ENCODE assay signal across 20 cellular contexts in genomic region chr10:103621778-103622115, GRCh38.
DNase-seq lines count a peak whose midpoint lies in the region; ATAC-seq and TF ChIP-seq lines count a peak whose summit lies in the region.
"Had no signal": no experiment of that assay in that cellular context is flagged by ENCODE, and none has a peak within 500 bp of the region (broad histone marks: within the 10 kb centered on the region; RNA-seq: fewer than 3 reads in every experiment).

No MANE protein-coding gene starts in this region.

- no peaks in the 10 kb centered on the region for H3K9me3 Mint-ChIP-seq in T-helper 1 cell treated with Interleukin-12 subunit alpha and Interleukin-12 subunit beta and Interleukin-4 antibody, amounts not matched to agents 30 μg/mL and 1 μg/mL, for 36 hours
- H3K9me3 Mint-ChIP-seq: neural progenitor cell, WTC11 had no signal

- no peaks in the 10 kb centered on the region for H3K9me3 ChIP-seq in psoas muscle
- no peaks in the 10 kb centered on the region for H3K9me3 ChIP-seq in upper lobe of right lung
- H3K9me3 ChIP-seq: colonic mucosa, left lung, mucosa of descending colon had no signal

- H3K4me3 ChIP-seq in psoas muscle (no peak overlapping the region), upper lobe of right lung (no peak overlapping the region)
- H3K4me3 ChIP-seq: colonic mucosa, left lung, mucosa of descending colon, neural progenitor cell had no signal

- ATAC-seq in psoas muscle (no peak), upper lobe of right lung (no peak)
- ATAC-seq: left lung, mucosa of descending colon, WTC11 had no signal

- no peak overlapping the region for H3K4me3 Mint-ChIP-seq in T-helper 1 cell treated with Interleukin-12 subunit alpha and Interleukin-12 subunit beta and Interleukin-4 antibody, amounts not matched to agents 30 μg/mL and 1 μg/mL, for 36 hours
- H3K4me3 Mint-ChIP-seq: neural progenitor cell, WTC11 had no signal

- H3K36me3 Mint-ChIP-seq in T-helper 1 cell treated with Interleukin-12 subunit alpha and Interleukin-12 subunit beta and Interleukin-4 antibody, amounts not matched to agents 30 μg/mL and 1 μg/mL, for 36 hours (ENCODE audit: low read depth) = peaks cover 2% of the 10 kb centered on the region

- H3K4me1 Mint-ChIP-seq in T-helper 1 cell treated with Interleukin-12 subunit alpha and Interleukin-12 subunit beta and Interleukin-4 antibody, amounts not matched to agents 30 μg/mL and 1 μg/mL, for 36 hours (ENCODE audit: low read depth) = no peaks in the 10 kb centered on the region
- H3K4me1 Mint-ChIP-seq: neural progenitor cell, WTC11 had no signal

- intact Hi-C loops in psoas muscle (cut with DNase I) = no loop called here
- intact Hi-C loops in upper lobe of right lung (cut with DNase I) = no loop called here

- DNase-seq in T-helper 1 cell (no peak), psoas muscle (no peak), upper lobe of right lung (no peak), NCI-H1417 treated with DMSO at 0.1 percent for 48 hours (lab: John Stamatoyannopoulos, UW) (no peak), NK-92 (lab: John Stamatoyannopoulos, UW; ENCODE audit: unreplicated experiment) (no peak), ureter (ENCODE audit: low spot score) (no peak)
- DNase-seq: activated CD4-positive, alpha-beta T cell treated with anti-CD3 and anti-CD28 coated beads, Interleukin-2, amount 50 U/mL, for 48 hours; activated naive CD4-positive, alpha-beta T cell treated with Interleukin-2 at 50 U/mL for 16 hours; colonic mucosa; Kasumi-1; NCI-H2029 treated with DMSO at 0.1 percent for 48 hours; stimulated activated CD4-positive, alpha-beta T cell treated with anti-CD3 and anti-CD28 coated beads, Interleukin-15, amount 100 ng/mL, for 24 hours; T-helper 9 cell had no signal

- 43 to 63% (median 51%) methylated on average over 3 of the region's 3 CpGs for WGBS in psoas muscle, 3 donors

- H3K36me3 ChIP-seq in psoas muscle (ENCODE audit: insufficient read depth in 1 of 2, low read depth in 1 of 2) = peaks cover 2 to 56% of the 10 kb centered on the region in 2 donors
- H3K36me3 ChIP-seq in upper lobe of right lung = peaks cover 45% of the 10 kb centered on the region
- H3K36me3 ChIP-seq: colonic mucosa, neural progenitor cell had no signal

- peak overlapping the region; percentile 41 for H3K27ac Mint-ChIP-seq in T-helper 1 cell treated with Interleukin-12 subunit alpha and Interleukin-12 subunit beta and Interleukin-4 antibody, amounts not matched to agents 30 μg/mL and 1 μg/mL, for 36 hours
- H3K27ac Mint-ChIP-seq: neural progenitor cell had no signal

- no peak for TF ChIP-seq CTCF in psoas muscle (IDR thresholded peaks at IDR 0.05)
- TF ChIP-seq CTCF in upper lobe of right lung (IDR thresholded peaks at IDR 0.05) = no peak

- H3K27me3 Mint-ChIP-seq in T-helper 1 cell treated with Interleukin-12 subunit alpha and Interleukin-12 subunit beta and Interleukin-4 antibody, amounts not matched to agents 30 μg/mL and 1 μg/mL, for 36 hours (ENCODE audit: low read depth) = no peaks in the 10 kb centered on the region

- no peaks in the 10 kb centered on the region for H3K27me3 ChIP-seq in psoas muscle (ENCODE audit: insufficient read depth in 3 of 3, low read length in 2 of 3)
- H3K27me3 ChIP-seq in upper lobe of right lung = no peaks in the 10 kb centered on the region
- H3K27me3 ChIP-seq: colonic mucosa, left lung, neural progenitor cell had no signal

- peaks cover 54% of the 10 kb centered on the region for H3K4me1 ChIP-seq in psoas muscle
- peaks cover 19% of the 10 kb centered on the region for H3K4me1 ChIP-seq in upper lobe of right lung
- H3K4me1 ChIP-seq: colonic mucosa, neural progenitor cell had no signal

- H3K27ac ChIP-seq in cingulate gyrus (ENCODE audit: low read depth, low read length) = peak overlapping the region; percentile 80
- H3K27ac ChIP-seq in psoas muscle = peak overlapping the region; percentile 9
- H3K27ac ChIP-seq in upper lobe of right lung = peak overlapping the region; percentile 26
- H3K27ac ChIP-seq: 22Rv1, colonic mucosa, neural progenitor cell had no signal

Comparison
In these comparisons a context has a peak if more than half of its experiments do, and no peak if none do; other contexts are left out.
1. H3K27ac ChIP-seq: peak in every context shown above with its lines; median percentile 80 in cingulate gyrus; 26 in upper lobe of right lung; 9 in psoas muscle.